8 cellular contexts compared by ENCODE assay signal in genomic region chr6:166106076-166106686, GRCh38.
DNase-seq lines count a peak whose midpoint lies in the region; ATAC-seq, FAIRE-seq and TF ChIP-seq lines count a peak whose summit lies in the region.

No MANE protein-coding gene starts in this region.

- peaks cover 10% of the 10 kb centered on the region; the same call in 1 of the 3 replicates for H3K4me1 ChIP-seq in A549
- no peaks in the 10 kb centered on the region for H3K4me1 ChIP-seq in right lobe of liver

- no peak overlapping the region for H3K4me3 ChIP-seq in A549
- no peak overlapping the region for H3K4me3 ChIP-seq in choroid plexus epithelial cell (ENCODE audit: low read depth, low read length)
- no peak overlapping the region for H3K4me3 ChIP-seq in right lobe of liver

- TF ChIP-seq POLR2A in A549 (IDR thresholded peaks at IDR 0.05; ENCODE audit: low read length): no peak
- no peak for TF ChIP-seq POLR2A in right lobe of liver (IDR thresholded peaks at IDR 0.05)

- peak overlapping the region; percentile 45 to 63; a peak in 5 of 6 replicates for H3K27ac ChIP-seq in A549
- H3K27ac ChIP-seq in right lobe of liver: no peak overlapping the region

- no peaks in the 10 kb centered on the region for H3K36me3 ChIP-seq in right lobe of liver

- peak; percentile 94 to 98 for TF ChIP-seq RAD21 in A549 (conservative IDR thresholded peaks at IDR 0.05 in 1 of 2, IDR thresholded peaks at IDR 0.05 in 1 of 2)

- H3K4me2 ChIP-seq in A549: peak overlapping the region; percentile 54

- H3K27me3 ChIP-seq in right lobe of liver: no peaks in the 10 kb centered on the region

- ATAC-seq in A549 (peak; percentile 78 to 89), GM18502 (IDR thresholded peaks at IDR 0.05; ENCODE audit: poor library complexity, unreplicated experiment) (peak; percentile 84), HG03066 (IDR thresholded peaks at IDR 0.05; ENCODE audit: low read depth, unreplicated experiment) (peak; percentile 69), right lobe of liver (peak; percentile 65 to 85 (median 74))

- no peak for FAIRE-seq in A549 (lab: Jason Lieb, UNC)

- TF ChIP-seq CTCF in A549 (IDR thresholded peaks at IDR 0.05) (peak; percentile 85), choroid plexus epithelial cell (conservative IDR thresholded peaks at IDR 0.05; ENCODE audit: low read depth, low read length) (peak; percentile 97), right lobe of liver (IDR thresholded peaks at IDR 0.05) (peak; percentile 71 to 84 (median 76))

- no peak for TF ChIP-seq EP300 in A549 (IDR thresholded peaks at IDR 0.05)

- POLR2A ChIA-PET in A549 (lab: Yijun Ruan, JAX): interaction anchor here (1.3 kb wide), 1 partner anchor 100 kb away, joined by 4 read pairs; no protein-coding TSS in a partner anchor

- H3K9me3 ChIP-seq in A549: peaks cover 10% of the 10 kb centered on the region
- no peaks in the 10 kb centered on the region for H3K9me3 ChIP-seq in right lobe of liver

- intact Hi-C loops in right lobe of liver (cut with DNase I): loop anchor here (5.0 to 10.0 kb wide), 2 partner anchors 219 to 221 kb away; no protein-coding TSS in a partner anchor

- CTCF ChIA-PET in A549 (lab: Yijun Ruan, JAX): interaction anchor here (0.7 to 2.0 kb wide), 36 partner anchors 8 to 856 kb away, joined by 3 to 33 read pairs (median 4); no protein-coding TSS in a partner anchor

- WGBS in A549 (ENCODE audit: missing lambda C conversion rate): 2% methylated on average over 11 of the region's 11 CpGs
- 2% methylated on average over 11 of the region's 11 CpGs for WGBS in right lobe of liver (ENCODE audit: insufficient coverage, low coverage, low lambda C conversion rate, missing lambda C conversion rate)

- DNase-seq in A549 (ENCODE audit: low read depth in 1 of 2, low spot score in 1 of 2) (peak; percentile 47 to 72), NCI-H2196 treated with DMSO at 0.1 percent for 48 hours (lab: John Stamatoyannopoulos, UW; ENCODE audit: unreplicated experiment) (peak; percentile 3), choroid plexus epithelial cell (ENCODE audit: low read depth) (peak; percentile 84), right lobe of liver (peak in 2 of 3 donors; percentile 43 to 66)
- DNase-seq in activated CD4-positive, CD25-positive, alpha-beta regulatory T cell treated with anti-CD3 and anti-CD28 coated beads, Interleukin-2, amount 50 U/mL, for 16 hours (ENCODE audit: low read depth, low spot score): peak; percentile 10
- peak; percentile 48 for DNase-seq in stimulated activated CD8-positive, alpha-beta memory T cell treated with anti-CD3 and anti-CD28 coated beads, Interleukin-15, amount 100 ng/mL, for 1 hour (ENCODE audit: low read depth)

TF ChIP-seq in A549, 52 proteins besides CTCF, POLR2A, EP300 and RAD21:
- TF ChIP-seq JUN (IDR thresholded peaks at IDR 0.05) (no peak), SMC3 (IDR thresholded peaks at IDR 0.05) (peak; percentile 84)
TF ChIP-seq in A549: peak in this region for 1.

Comparison
In these comparisons a context has a peak if more than half of its experiments do, and no peak if none do; other contexts are left out.
1. DNase-seq: peak in every context shown above with its lines; median percentile 84 in choroid plexus epithelial cell; 60 in A549; 54 in right lobe of liver; 48 in stimulated activated CD8-positive, alpha-beta memory T cell treated with anti-CD3 and anti-CD28 coated beads, Interleukin-15, amount 100 ng/mL, for 1 hour; 10 in activated CD4-positive, CD25-positive, alpha-beta regulatory T cell treated with anti-CD3 and anti-CD28 coated beads, Interleukin-2, amount 50 U/mL, for 16 hours; 3 in NCI-H2196 treated with DMSO at 0.1 percent for 48 hours.
2. H3K27ac ChIP-seq: peak in A549 (2 of 2); none in right lobe of liver (0 of 3).
3. Peak in every context shown above with its lines, with median percentiles within 50 percentile points of each other: ATAC-seq and CTCF ChIP-seq.